In the genomic region with DNA sequence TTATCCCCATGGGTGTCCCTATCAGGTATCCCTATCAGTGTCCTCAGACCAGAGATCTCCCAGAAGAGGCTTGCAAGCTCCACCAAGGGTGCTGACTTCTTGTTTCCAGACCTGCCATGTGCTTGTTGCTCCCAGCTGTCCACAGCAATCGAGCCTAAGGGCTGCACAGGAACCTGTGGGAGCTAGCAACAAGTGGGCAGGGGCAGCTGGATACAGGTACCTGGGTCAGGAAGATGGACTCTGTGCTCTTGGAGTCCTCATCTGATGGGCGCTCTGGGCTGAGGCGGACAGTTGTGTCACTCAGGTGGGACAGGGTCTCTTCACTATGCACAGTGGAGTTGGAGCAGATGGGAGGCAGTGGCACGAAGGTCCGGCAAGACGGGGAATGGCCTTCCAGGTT, we compare ENCODE assay signal across 2 cellular contexts.
TF ChIP-seq lines count a peak whose summit lies in the region.

No MANE protein-coding gene starts in this region.

TF ChIP-seq in HEK293, 187 proteins besides CTCF, POLR2A, EP300 and RAD21:
- TF ChIP-seq ZNF121 (tag by site-specific recombination; IDR thresholded peaks at IDR 0.05) (no peak), SCRT1 (tag by site-specific recombination; IDR thresholded peaks at IDR 0.05; ENCODE audit: borderline replicate concordance) (peak; percentile 80), SCRT2 (tag by site-specific recombination; IDR thresholded peaks at IDR 0.05) (peak; percentile 89)

TF ChIP-seq in H1, 55 proteins besides CTCF, POLR2A, EP300 and RAD21:
- no peak for TF ChIP-seq CTBP2 (IDR thresholded peaks at IDR 0.05; ENCODE audit: borderline replicate concordance, insufficient read depth, insufficient read length, low read length)
